ENCODE assay signal across 9 cellular contexts in genomic region chr9:77841739-77842386, GRCh38.
DNase-seq lines count a peak whose midpoint lies in the region; ATAC-seq and TF ChIP-seq lines count a peak whose summit lies in the region.
"Had no signal": no experiment of that assay in that cellular context is flagged by ENCODE, and none has a peak within 500 bp of the region (broad histone marks: within the 10 kb centered on the region; RNA-seq: fewer than 3 reads in every experiment).

No MANE protein-coding gene starts in this region.

- H3K27ac Mint-ChIP-seq in WTC11 = no peak overlapping the region; the same call in 1 of the 2 replicates

- ATAC-seq in GM21360 (IDR thresholded peaks at IDR 0.05; ENCODE audit: unreplicated experiment) = peak; percentile 92
- ATAC-seq in GM19455 (IDR thresholded peaks at IDR 0.05; ENCODE audit: unreplicated experiment) = no peak
- ATAC-seq in WTC11 = no peak

- CTCF ChIA-PET in WTC11 (lab: Charles Lee) = interaction anchor here (0.7 to 1.1 kb wide), 6 partner anchors 9 to 180 kb away, joined by 3 to 6 read pairs (median 4); no protein-coding TSS in a partner anchor

- peaks cover 8% of the 10 kb centered on the region; the same call in 1 of the 2 replicates for H3F3A ChIP-seq in MM.1S (ENCODE audit: insufficient read depth, low read length)

- no peak overlapping the region for H3K4me3 ChIP-seq in MM.1S (ENCODE audit: low read length)

- no peaks in the 10 kb centered on the region for H3K9me3 ChIP-seq in MM.1S (replicated peaks; ENCODE audit: insufficient read depth, low read length)

- H3K27ac ChIP-seq in MM.1S (ENCODE audit: low read length) = peak overlapping the region; percentile 26; the same call in 1 of the 2 replicates

- H3K9me2 ChIP-seq in MM.1S (replicated peaks; ENCODE audit: insufficient read depth, low read length) = no peaks in the 10 kb centered on the region

- no peaks in the 10 kb centered on the region for H3K9me3 Mint-ChIP-seq in WTC11
- H3K9me3 Mint-ChIP-seq: central memory CD8-positive, alpha-beta T cell had no signal

- H4K20me1 ChIP-seq in MM.1S (ENCODE audit: insufficient read depth, low read length) = no peaks in the 10 kb centered on the region

- peak overlapping the region; percentile 46 for H3K4me2 ChIP-seq in MM.1S (ENCODE audit: low read depth, low read length)

- POLR2A ChIA-PET in WTC11 (lab: Charles Lee) = interaction anchor here (1.6 kb wide), 1 partner anchor 10 kb away, joined by 4 read pairs; no protein-coding TSS in a partner anchor

- no peaks in the 10 kb centered on the region for H3K36me3 Mint-ChIP-seq in WTC11

- no peak overlapping the region for H2AFZ ChIP-seq in MM.1S (ENCODE audit: low read length)

- peaks cover 18% of the 10 kb centered on the region for H3K4me1 ChIP-seq in MM.1S (ENCODE audit: low read length)

- H3K4me3 Mint-ChIP-seq in WTC11 = no peak overlapping the region
- H3K4me3 Mint-ChIP-seq: central memory CD8-positive, alpha-beta T cell had no signal

- no peaks in the 10 kb centered on the region for H3K36me3 ChIP-seq in MM.1S (replicated peaks; ENCODE audit: insufficient read depth, low read length)

- H3K27me3 ChIP-seq in MM.1S (replicated peaks; ENCODE audit: insufficient read depth, low read length) = no peaks in the 10 kb centered on the region

- no peaks in the 10 kb centered on the region for H3K27me3 Mint-ChIP-seq in WTC11 (ENCODE audit: low read depth)
- H3K27me3 Mint-ChIP-seq: central memory CD8-positive, alpha-beta T cell had no signal

- H3K79me2 ChIP-seq in MM.1S (ENCODE audit: low read length) = no peaks in the 10 kb centered on the region

- peak; percentile 31 for DNase-seq in CD1c-positive myeloid dendritic cell (ENCODE audit: extremely low spot score)
- DNase-seq in MM.1S = peak; percentile 41
- DNase-seq in erythroblast (lab: John Stamatoyannopoulos, UW) = peak; percentile 20 to 33
- no peak for DNase-seq in NK-92 (lab: John Stamatoyannopoulos, UW; ENCODE audit: unreplicated experiment)
- DNase-seq in NCI-H774 (lab: John Stamatoyannopoulos, UW) = no peak
- DNase-seq in WTC11 (ENCODE audit: low spot score) = no peak

- H3K4me1 Mint-ChIP-seq in WTC11 = peaks cover 13% of the 10 kb centered on the region
- H3K4me1 Mint-ChIP-seq: central memory CD8-positive, alpha-beta T cell had no signal

- H3K9ac ChIP-seq in MM.1S (ENCODE audit: low read length) = no peak overlapping the region; the same call in 1 of the 2 replicates

- TF ChIP-seq POLR2A in erythroblast (IDR thresholded peaks at IDR 0.05; ENCODE audit: low read length) = no peak

- TF ChIP-seq CTCF in MM.1S (IDR thresholded peaks at IDR 0.05; ENCODE audit: low read length) = peak; percentile 51
- TF ChIP-seq CTCF in WTC11 (IDR thresholded peaks at IDR 0.05) = no peak

TF ChIP-seq in WTC11, 78 proteins besides CTCF, POLR2A, EP300 and RAD21 (continues in another document):
- TF ChIP-seq FOXJ3 (CRISPR knock-in tag; IDR thresholded peaks at IDR 0.05; ENCODE audit: borderline replicate concordance) (no peak), ATF2 (CRISPR knock-in tag; IDR thresholded peaks at IDR 0.05; ENCODE audit: borderline replicate concordance, low read depth) (no peak), JUN (CRISPR knock-in tag; IDR thresholded peaks at IDR 0.05) (no peak), TP53 (CRISPR knock-in tag; IDR thresholded peaks at IDR 0.05) (no peak), ZBTB43 (CRISPR knock-in tag; IDR thresholded peaks at IDR 0.05) (no peak), USF1 (CRISPR knock-in tag; IDR thresholded peaks at IDR 0.05) (no peak), E2F1 (CRISPR knock-in tag; IDR thresholded peaks at IDR 0.05) (no peak), ATF3 (CRISPR knock-in tag; conservative IDR thresholded peaks at IDR 0.05) (no peak), CREB1 (CRISPR knock-in tag; IDR thresholded peaks at IDR 0.05) (no peak), ZNF281 (CRISPR knock-in tag; IDR thresholded peaks at IDR 0.05) (no peak), HMGXB4 (CRISPR knock-in tag; IDR thresholded peaks at IDR 0.05) (no peak)

Comparison
In these comparisons a context has a peak if more than half of its experiments do, and no peak if none do; other contexts are left out.
1. DNase-seq: peak in CD1c-positive myeloid dendritic cell (single experiment), MM.1S (single experiment) and erythroblast (2 of 2); none in NK-92 (single experiment), NCI-H774 (single experiment) and WTC11 (single experiment).